ENCODE assay signal across 19 cellular contexts in genomic region chr9:100597236-100597635, GRCh38. TPM values are rescaled to one million over a fixed set of nuclear protein-coding genes. Genes with fewer than 3 reads are reported as not detected.
DNase-seq lines count a peak whose midpoint lies in the region; ATAC-seq and TF ChIP-seq lines count a peak whose summit lies in the region.
"Had no signal": no experiment of that assay in that cellular context is flagged by ENCODE, and none has a peak within 500 bp of the region (broad histone marks: within the 10 kb centered on the region; RNA-seq: fewer than 3 reads in every experiment).

No MANE protein-coding gene starts in this region.

- ATAC-seq in activated naive CD8-positive, alpha-beta T cell treated with anti-CD3 and anti-CD28 coated beads, Interleukin-2, amount 10 ng/mL, durations not matched to agents 7 days and 5 days (ENCODE audit: low read depth) = no peak
- ATAC-seq in central memory CD8-positive, alpha-beta T cell (replicated peaks; ENCODE audit: extremely low read depth, poor library complexity, severe bottlenecking) = no peak
- no peak for ATAC-seq in activated CD8-positive, alpha-beta T cell treated with anti-CD3 and anti-CD28 coated beads, Interleukin-2, amount 10 ng/mL, durations not matched to agents 7 days and 5 days
- ATAC-seq in GM21447 (IDR thresholded peaks at IDR 0.05; ENCODE audit: unreplicated experiment) = no peak
- ATAC-seq: A549, GM12878, GM23338, Panc1 had no signal

- H3K27me3 Mint-ChIP-seq in activated naive CD8-positive, alpha-beta T cell treated with anti-CD3 and anti-CD28 coated beads, Interleukin-2, amount 10 ng/mL, durations not matched to agents 7 days and 5 days = peaks cover 16% of the 10 kb centered on the region
- H3K27me3 Mint-ChIP-seq in activated naive CD8-positive, alpha-beta T cell treated with anti-CD3 and anti-CD28 coated beads for 36 hours = no peaks in the 10 kb centered on the region
- H3K27me3 Mint-ChIP-seq in central memory CD8-positive, alpha-beta T cell = no peaks in the 10 kb centered on the region
- H3K27me3 Mint-ChIP-seq in progenitor cell of endocrine pancreas = no peaks in the 10 kb centered on the region
- peaks cover 11% of the 10 kb centered on the region for H3K27me3 Mint-ChIP-seq in activated CD8-positive, alpha-beta T cell treated with anti-CD3 and anti-CD28 coated beads, Interleukin-2, amount 10 ng/mL, durations not matched to agents 7 days and 5 days (ENCODE audit: low read depth)

- H3K9me3 Mint-ChIP-seq in activated naive CD8-positive, alpha-beta T cell treated with anti-CD3 and anti-CD28 coated beads, Interleukin-2, amount 10 ng/mL, durations not matched to agents 7 days and 5 days = no peaks in the 10 kb centered on the region
- H3K9me3 Mint-ChIP-seq in activated naive CD8-positive, alpha-beta T cell treated with anti-CD3 and anti-CD28 coated beads for 36 hours = no peaks in the 10 kb centered on the region
- no peaks in the 10 kb centered on the region for H3K9me3 Mint-ChIP-seq in central memory CD8-positive, alpha-beta T cell
- H3K9me3 Mint-ChIP-seq in progenitor cell of endocrine pancreas (ENCODE audit: low read depth) = no peaks in the 10 kb centered on the region
- H3K9me3 Mint-ChIP-seq in activated CD8-positive, alpha-beta T cell treated with anti-CD3 and anti-CD28 coated beads, Interleukin-2, amount 10 ng/mL, durations not matched to agents 7 days and 5 days (ENCODE audit: insufficient read depth) = no peaks in the 10 kb centered on the region
- H3K9me3 Mint-ChIP-seq: HFFc6 had no signal

- CTCF ChIA-PET in activated CD8-positive, alpha-beta T cell treated with anti-CD3 and anti-CD28 coated beads, Interleukin-2, amount 10 ng/mL, durations not matched to agents 7 days and 5 days (lab: Charles Lee) = interaction anchor here (1.1 to 2.0 kb wide), 5 partner anchors 91 to 715 kb away, joined by 3 to 5 read pairs (median 4); no protein-coding TSS in a partner anchor

- TF ChIP-seq CTCF in progenitor cell of endocrine pancreas (IDR thresholded peaks at IDR 0.05; ENCODE audit: unreplicated experiment) = no peak

- H3K27ac Mint-ChIP-seq in activated naive CD8-positive, alpha-beta T cell treated with anti-CD3 and anti-CD28 coated beads, Interleukin-2, amount 10 ng/mL, durations not matched to agents 7 days and 5 days = no peak overlapping the region
- H3K27ac Mint-ChIP-seq in activated naive CD8-positive, alpha-beta T cell treated with anti-CD3 and anti-CD28 coated beads for 36 hours = no peak overlapping the region
- H3K27ac Mint-ChIP-seq in central memory CD8-positive, alpha-beta T cell (ENCODE audit: low read depth) = peak overlapping the region; percentile 29
- H3K27ac Mint-ChIP-seq in progenitor cell of endocrine pancreas = no peak overlapping the region
- H3K27ac Mint-ChIP-seq in activated CD8-positive, alpha-beta T cell treated with anti-CD3 and anti-CD28 coated beads, Interleukin-2, amount 10 ng/mL, durations not matched to agents 7 days and 5 days = no peak overlapping the region
- H3K27ac Mint-ChIP-seq: GM23338 had no signal

- no peak for DNase-seq in activated naive CD8-positive, alpha-beta T cell treated with anti-CD3 and anti-CD28 coated beads, Interleukin-2, amount 10 ng/mL, durations not matched to agents 7 days and 5 days
- no peak for DNase-seq in activated naive CD8-positive, alpha-beta T cell treated with anti-CD3 and anti-CD28 coated beads for 36 hours
- DNase-seq in NCI-H69 (lab: John Stamatoyannopoulos, UW) (peak; percentile 49), progenitor cell of endocrine pancreas (ENCODE audit: low spot score, unreplicated experiment) (no peak), iPS-NIHi7 (ENCODE audit: extremely low spot score) (no peak)
- no peak for DNase-seq in central memory CD8-positive, alpha-beta T cell (ENCODE audit: low spot score in 2 of 2)
- DNase-seq in activated CD8-positive, alpha-beta T cell treated with anti-CD3 and anti-CD28 coated beads, Interleukin-2, amount 10 ng/mL, durations not matched to agents 7 days and 5 days = no peak
- DNase-seq: C1 segment of cervical spinal cord, HFFc6, NCI-H1048, NCI-H1436 treated with DMSO at 0.1 percent for 48 hours, NCI-H2081, NCI-H774, Right ventricle myocardium superior had no signal

- H3K36me3 Mint-ChIP-seq in activated naive CD8-positive, alpha-beta T cell treated with anti-CD3 and anti-CD28 coated beads, Interleukin-2, amount 10 ng/mL, durations not matched to agents 7 days and 5 days = no peaks in the 10 kb centered on the region
- no peaks in the 10 kb centered on the region for H3K36me3 Mint-ChIP-seq in activated naive CD8-positive, alpha-beta T cell treated with anti-CD3 and anti-CD28 coated beads for 36 hours
- H3K36me3 Mint-ChIP-seq in central memory CD8-positive, alpha-beta T cell (ENCODE audit: insufficient read depth) = no peaks in the 10 kb centered on the region
- no peaks in the 10 kb centered on the region for H3K36me3 Mint-ChIP-seq in progenitor cell of endocrine pancreas (ENCODE audit: insufficient read depth)
- H3K36me3 Mint-ChIP-seq in activated CD8-positive, alpha-beta T cell treated with anti-CD3 and anti-CD28 coated beads, Interleukin-2, amount 10 ng/mL, durations not matched to agents 7 days and 5 days (ENCODE audit: low read depth) = no peaks in the 10 kb centered on the region

- H3K4me3 Mint-ChIP-seq in activated naive CD8-positive, alpha-beta T cell treated with anti-CD3 and anti-CD28 coated beads, Interleukin-2, amount 10 ng/mL, durations not matched to agents 7 days and 5 days = peak overlapping the region; percentile 79
- no peak overlapping the region for H3K4me3 Mint-ChIP-seq in activated naive CD8-positive, alpha-beta T cell treated with anti-CD3 and anti-CD28 coated beads for 36 hours
- peak overlapping the region; percentile 73 for H3K4me3 Mint-ChIP-seq in central memory CD8-positive, alpha-beta T cell
- H3K4me3 Mint-ChIP-seq in progenitor cell of endocrine pancreas (ENCODE audit: low read depth) = peak overlapping the region; percentile 67
- H3K4me3 Mint-ChIP-seq in activated CD8-positive, alpha-beta T cell treated with anti-CD3 and anti-CD28 coated beads, Interleukin-2, amount 10 ng/mL, durations not matched to agents 7 days and 5 days = no peak overlapping the region

- POLR2A ChIA-PET in activated naive CD8-positive, alpha-beta T cell treated with anti-CD3 and anti-CD28 coated beads, Interleukin-2, amount 10 ng/mL, durations not matched to agents 7 days and 5 days (lab: Charles Lee) = no interaction called here
- POLR2A ChIA-PET in activated CD8-positive, alpha-beta T cell treated with anti-CD3 and anti-CD28 coated beads, Interleukin-2, amount 10 ng/mL, durations not matched to agents 7 days and 5 days (lab: Charles Lee) = no interaction called here

- H3K4me1 Mint-ChIP-seq in activated naive CD8-positive, alpha-beta T cell treated with anti-CD3 and anti-CD28 coated beads, Interleukin-2, amount 10 ng/mL, durations not matched to agents 7 days and 5 days = peaks cover 20% of the 10 kb centered on the region
- peaks cover 8% of the 10 kb centered on the region for H3K4me1 Mint-ChIP-seq in activated naive CD8-positive, alpha-beta T cell treated with anti-CD3 and anti-CD28 coated beads for 36 hours
- H3K4me1 Mint-ChIP-seq in central memory CD8-positive, alpha-beta T cell = peaks cover 31% of the 10 kb centered on the region
- H3K4me1 Mint-ChIP-seq in progenitor cell of endocrine pancreas (ENCODE audit: low read depth) = peaks cover 16% of the 10 kb centered on the region
- H3K4me1 Mint-ChIP-seq in activated CD8-positive, alpha-beta T cell treated with anti-CD3 and anti-CD28 coated beads, Interleukin-2, amount 10 ng/mL, durations not matched to agents 7 days and 5 days (ENCODE audit: low read depth) = peaks cover 16% of the 10 kb centered on the region

RNA-seq across cellular contexts. Expression of gene CAVIN4, which starts 19.4 kb away (rescaled TPM):
- under 1 TPM in 1 of 2 experiments, not detected in 1; 0.23 TPM for total RNA-seq in activated naive CD8-positive, alpha-beta T cell treated with anti-CD3 and anti-CD28 coated beads, Interleukin-2, amount 10 ng/mL, durations not matched to agents 7 days and 5 days
- under 1 TPM in 1 of 2 experiments, not detected in 1; 0.10 TPM for total RNA-seq in activated naive CD8-positive, alpha-beta T cell treated with anti-CD3 and anti-CD28 coated beads for 36 hours
- 14.5 and 18.1 TPM in 2 replicates for total RNA-seq in progenitor cell of endocrine pancreas
- total RNA-seq in activated CD8-positive, alpha-beta T cell treated with anti-CD3 and anti-CD28 coated beads, Interleukin-2, amount 10 ng/mL, durations not matched to agents 7 days and 5 days = under 1 TPM; 0.11 to 0.16 TPM

Comparison
In these comparisons a context has a peak if more than half of its experiments do, and no peak if none do; other contexts are left out.
1. H3K4me3 Mint-ChIP-seq: peak in activated naive CD8-positive, alpha-beta T cell treated with anti-CD3 and anti-CD28 coated beads, Interleukin-2, amount 10 ng/mL, durations not matched to agents 7 days and 5 days (single experiment), central memory CD8-positive, alpha-beta T cell (single experiment) and progenitor cell of endocrine pancreas (single experiment); none in activated naive CD8-positive, alpha-beta T cell treated with anti-CD3 and anti-CD28 coated beads for 36 hours (single experiment) and activated CD8-positive, alpha-beta T cell treated with anti-CD3 and anti-CD28 coated beads, Interleukin-2, amount 10 ng/mL, durations not matched to agents 7 days and 5 days (single experiment).
2. RNA of gene CAVIN4, which starts 19.4 kb away (total RNA-seq): 14.5 to 18.1 TPM in progenitor cell of endocrine pancreas; 0.23 TPM in activated naive CD8-positive, alpha-beta T cell treated with anti-CD3 and anti-CD28 coated beads, Interleukin-2, amount 10 ng/mL, durations not matched to agents 7 days and 5 days, 0.11 to 0.16 TPM in activated CD8-positive, alpha-beta T cell treated with anti-CD3 and anti-CD28 coated beads, Interleukin-2, amount 10 ng/mL, durations not matched to agents 7 days and 5 days and 0.10 TPM in activated naive CD8-positive, alpha-beta T cell treated with anti-CD3 and anti-CD28 coated beads for 36 hours; every median in the first group is over 10 times any median in the second.